ENCODE assay signal across 8 cellular contexts in the genomic region with DNA sequence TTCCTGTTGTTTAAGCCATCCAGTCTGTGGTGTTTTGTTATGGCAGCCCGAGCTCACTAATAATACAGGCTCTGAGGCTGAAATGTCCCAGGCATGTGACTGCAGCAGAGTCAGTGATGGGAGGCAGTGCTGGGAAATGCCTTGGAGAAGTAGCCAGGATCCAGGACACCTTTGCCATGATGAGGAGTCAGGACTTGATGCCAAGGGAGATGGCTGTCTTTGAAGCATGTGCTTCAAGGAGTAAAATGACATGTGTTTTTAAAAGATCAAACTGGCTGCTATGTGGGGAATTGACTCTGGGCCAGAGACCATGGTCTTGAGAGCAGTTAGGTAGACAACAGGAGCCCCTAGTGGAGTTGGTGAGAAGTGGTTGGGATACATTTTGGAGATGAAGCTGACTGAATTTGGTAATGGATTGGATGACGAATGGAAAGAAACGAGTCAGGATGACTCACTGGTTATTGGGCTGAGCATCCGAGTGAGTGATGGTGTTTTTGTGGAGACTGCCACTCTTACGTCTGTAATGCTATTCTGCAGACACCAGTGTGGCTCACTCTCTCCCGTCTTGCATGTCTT.
DNase-seq lines count a peak whose midpoint lies in the region; ATAC-seq, FAIRE-seq and TF ChIP-seq lines count a peak whose summit lies in the region.

No MANE protein-coding gene starts in this region.

- H3K4me1 ChIP-seq in uterus, result no peaks in the 10 kb centered on the region

- no peaks in the 10 kb centered on the region for H3K36me3 ChIP-seq in uterus

- H3K9me3 ChIP-seq in uterus, result no peaks in the 10 kb centered on the region

- TF ChIP-seq CTCF in VCaP (conservative IDR thresholded peaks at IDR 0.05) (peak; percentile 47), uterus (IDR thresholded peaks at IDR 0.05) (no peak)

- no peak for TF ChIP-seq POLR2A in uterus (IDR thresholded peaks at IDR 0.05)

- DNase-seq in COLO829 (ENCODE audit: low spot score) (peak; percentile 74), M059J (ENCODE audit: low read depth) (peak; percentile 63), uterus (no peak), NCI-H2081 treated with DMSO at 0.1 percent for 48 hours (lab: John Stamatoyannopoulos, UW) (no peak)
- no peak for DNase-seq in central memory CD4-positive, alpha-beta T cell

- intact Hi-C loops in uterus (cut with DNase I; ENCODE audit: low total_unique reads), result no loop called here

- no peaks in the 10 kb centered on the region for H3K27me3 ChIP-seq in uterus

- peak; percentile 49 for ATAC-seq in GM18861 (IDR thresholded peaks at IDR 0.05; ENCODE audit: unreplicated experiment)

- H3K4me3 ChIP-seq in uterus, result no peak overlapping the region

- FAIRE-seq in islet of Langerhans (lab: Jason Lieb, UNC), result peak; percentile 13

- H3K27ac ChIP-seq in VCaP (no peak overlapping the region), uterus (no peak overlapping the region)

Comparison
In these comparisons a context has a peak if more than half of its experiments do, and no peak if none do; other contexts are left out.
1. DNase-seq: peak in COLO829 (single experiment) and M059J (single experiment); none in central memory CD4-positive, alpha-beta T cell (single experiment), uterus (0 of 2) and NCI-H2081 treated with DMSO at 0.1 percent for 48 hours (single experiment).